ENCODE assay signal across 23 cellular contexts in genomic region chr6:10617008-10617696, GRCh38.
"Had no signal": no experiment of that assay in that cellular context is flagged by ENCODE, and none has a peak within 500 bp of the region (broad histone marks: within the 10 kb centered on the region; RNA-seq: fewer than 3 reads in every experiment).

No MANE protein-coding gene starts in this region.

- DNase-seq: activated CD4-positive, alpha-beta memory T cell treated with anti-CD3 and anti-CD28 coated beads, Interleukin-2, amount 10 ng/mL, durations not matched to agents 7 days and 5 days; activated CD4-positive, alpha-beta T cell treated with anti-CD3 and anti-CD28 coated beads, Interleukin-2, amount 50 U/mL, for 1 hour; activated CD4-positive, CD25-positive, alpha-beta regulatory T cell; activated gamma-delta T cell; activated naive CD4-positive, alpha-beta T cell treated with anti-CD3 and anti-CD28 coated beads for 36 hours; activated T-cell treated with anti-CD3 and anti-CD28 coated beads for 4 hours; activated T-cell treated with anti-CD3 and anti-CD28 coated beads, Interleukin-2, amount 50 U/mL, for 48 hours; amygdala; Karpas-422; MM.1S; NCI-H1105; NCI-H1436; NCI-H1694 treated with DMSO at 0.1 percent for 48 hours; NCI-H2029 treated with DMSO at 0.1 percent for 48 hours; NCI-H510A treated with DMSO at 0.1 percent for 48 hours; PC-3; T-cell; T-helper 2 cell; T1000 had no signal

- ATAC-seq: activated T-helper 17 cell treated with anti-CD3 and anti-CD28 coated beads, Interleukin-2, amount 50 U/mL, for 72 hours; K562; PC-3; T-cell had no signal

- H3K27ac ChIP-seq: SK-N-MC, VCaP had no signal

- H3K4me3 ChIP-seq: K562, SK-N-MC had no signal
